Comparison of ENCODE assay signal across 11 cellular contexts in genomic region chr3:158094235-158094916, GRCh38.
DNase-seq lines count a peak whose midpoint lies in the region; ATAC-seq lines count a peak whose summit lies in the region.
"Had no signal": no experiment of that assay in that cellular context is flagged by ENCODE, and none has a peak within 500 bp of the region (broad histone marks: within the 10 kb centered on the region; RNA-seq: fewer than 3 reads in every experiment).

No MANE protein-coding gene starts in this region.

- no peaks in the 10 kb centered on the region for H3K36me3 ChIP-seq in ES-I3 (ENCODE audit: insufficient read depth, low read length)

- peak overlapping the region; percentile 46; the same call in 1 of the 2 replicates for H3K9ac ChIP-seq in ES-I3 (ENCODE audit: low read depth, low read length)

- no peaks in the 10 kb centered on the region; the same call in 1 of the 2 replicates for H3K4me1 ChIP-seq in ES-I3 (ENCODE audit: insufficient read depth, low read length)

- ATAC-seq in GM19463 (IDR thresholded peaks at IDR 0.05; ENCODE audit: unreplicated experiment), result peak; percentile 49
- ATAC-seq in HG03159 (IDR thresholded peaks at IDR 0.05; ENCODE audit: unreplicated experiment), result peak; percentile 41
- ATAC-seq in GM21717 (IDR thresholded peaks at IDR 0.05; ENCODE audit: unreplicated experiment), result no peak
- ATAC-seq: natural killer cell had no signal

- DNase-seq in RPMI8226, result no peak
- no peak for DNase-seq in activated T-cell treated with anti-CD3 and anti-CD28 coated beads for 4 hours
- DNase-seq in GDM1 (lab: John Stamatoyannopoulos, UW), result no peak
- DNase-seq: activated CD8-positive, alpha-beta memory T cell treated with anti-CD3 and anti-CD28 coated beads, Interleukin-2, amount 50 U/mL, for 4 hours; natural killer cell; OCI-M1 had no signal

- H3K9me3 ChIP-seq in ES-I3 (ENCODE audit: control insufficient read depth, insufficient read depth, low read length), result no peaks in the 10 kb centered on the region

- peak overlapping the region; percentile 39 for H3K4me3 ChIP-seq in iPS-11a (ENCODE audit: low read depth, low read length)
